ENCODE assay signal across 9 cellular contexts in genomic region chr3:186746008-186746407, GRCh38. TPM values are rescaled to one million over a fixed set of nuclear protein-coding genes. Genes with fewer than 3 reads are reported as not detected.
DNase-seq lines count a peak whose midpoint lies in the region; ATAC-seq and TF ChIP-seq lines count a peak whose summit lies in the region.
"Had no signal": no experiment of that assay in that cellular context is flagged by ENCODE, and none has a peak within 500 bp of the region (broad histone marks: within the 10 kb centered on the region; RNA-seq: fewer than 3 reads in every experiment).

No MANE protein-coding gene starts in this region.

- TF ChIP-seq CTCF in RWPE1 (conservative IDR thresholded peaks at IDR 0.05; ENCODE audit: low read depth): no peak
- no peak for TF ChIP-seq CTCF in foreskin fibroblast (IDR thresholded peaks at IDR 0.05; ENCODE audit: low read depth, low read length)
- no peak for TF ChIP-seq CTCF in dorsolateral prefrontal cortex (IDR thresholded peaks at IDR 0.05 in 54 of 56, conservative IDR thresholded peaks at IDR 0.05 in 2 of 56; ENCODE audit: low read depth in 1 of 56, partially characterized antibody in 56 of 56)

- H3K9me3 ChIP-seq in GM23248 (ENCODE audit: low read depth) (no peaks in the 10 kb centered on the region), trophoblast cell (ENCODE audit: insufficient read depth, low read depth, low read length) (no peaks in the 10 kb centered on the region)

- no peaks in the 10 kb centered on the region for H4K20me1 ChIP-seq in GM23248 (ENCODE audit: insufficient read depth)

- in situ Hi-C loops in GM23248 (cut with MboI): no loop called here

- 4 to 12% methylated on average over 10 of the region's 10 CpGs for WGBS in GM23248 (ENCODE audit: low coverage in 1 of 2, low lambda C conversion rate in 2 of 2, missing lambda C conversion rate in 2 of 2), 2 experiments
- no CpG with 5 or more reads among the region's 10 CpGs for WGBS in trophoblast cell (ENCODE audit: extremely low coverage, insufficient coverage, insufficient read length)

- H2BK120ac ChIP-seq in trophoblast cell (ENCODE audit: insufficient read depth, low read length, poor library complexity): no peak overlapping the region

- no peak overlapping the region for H3K4me3 ChIP-seq in GM23248
- H3K4me3 ChIP-seq in foreskin fibroblast (ENCODE audit: low read depth in 1 of 2, low read length in 2 of 2): no peak overlapping the region
- no peak overlapping the region for H3K4me3 ChIP-seq in trophoblast cell (ENCODE audit: low read depth, low read length)
- no peak overlapping the region for H3K4me3 ChIP-seq in dorsolateral prefrontal cortex

- H3K27me3 ChIP-seq in GM23248 (replicated peaks; ENCODE audit: insufficient read depth) (no peaks in the 10 kb centered on the region), trophoblast cell (ENCODE audit: insufficient read depth, low read length) (no peaks in the 10 kb centered on the region), dorsolateral prefrontal cortex (no peaks in the 10 kb centered on the region)

- no peak overlapping the region for H2BK5ac ChIP-seq in trophoblast cell (ENCODE audit: low read depth, low read length, poor library complexity)

- peak; percentile 75 for DNase-seq in GM23248
- DNase-seq in RWPE1 (ENCODE audit: low spot score): peak; percentile 75
- DNase-seq in foreskin fibroblast: peak; percentile 48 to 64
- peak in 1 of 2 donors; percentile 41 for DNase-seq in trophoblast cell
- no peak for DNase-seq in dorsolateral prefrontal cortex
- DNase-seq in activated CD4-positive, alpha-beta T cell treated with anti-CD3 and anti-CD28 coated beads, Interleukin-2, amount 10 ng/mL, durations not matched to agents 24 days and 14 days: no peak

- no peak overlapping the region for H2AK5ac ChIP-seq in trophoblast cell (ENCODE audit: low read length)

- no peak overlapping the region for H4K12ac ChIP-seq in trophoblast cell (ENCODE audit: low read depth, low read length)

- H3K79me2 ChIP-seq in GM23248 (ENCODE audit: insufficient read depth) (no peaks in the 10 kb centered on the region), trophoblast cell (ENCODE audit: control insufficient read depth, insufficient read depth, low read length, poor library complexity) (no peaks in the 10 kb centered on the region)

- no peak overlapping the region for H4K8ac ChIP-seq in trophoblast cell (ENCODE audit: low read depth, low read length)

- H3K9ac ChIP-seq in GM23248: no peak overlapping the region
- no peak overlapping the region for H3K9ac ChIP-seq in trophoblast cell (ENCODE audit: low read length)

- CTCF ChIA-PET in RWPE1 (lab: Yijun Ruan, JAX): interaction anchor here (1.2 kb wide), 1 partner anchor 131 kb away, joined by 3 read pairs; no protein-coding TSS in a partner anchor

- POLR2A ChIA-PET in RWPE1 (lab: Yijun Ruan, JAX; ENCODE audit: low non-redundant PET): no interaction called here

- intact Hi-C loops in dorsolateral prefrontal cortex (cut with DNase I): no loop called here
- intact Hi-C loops in activated CD4-positive, alpha-beta T cell treated with anti-CD3 and anti-CD28 coated beads, Interleukin-2, amount 10 ng/mL, durations not matched to agents 24 days and 14 days (cut with micrococcal nuclease): no loop called here

- H3K36me3 Mint-ChIP-seq in activated CD4-positive, alpha-beta T cell treated with anti-CD3 and anti-CD28 coated beads, Interleukin-2, amount 10 ng/mL, durations not matched to agents 24 days and 14 days (ENCODE audit: low read depth): no peaks in the 10 kb centered on the region

- no peaks in the 10 kb centered on the region for H3K79me1 ChIP-seq in trophoblast cell (ENCODE audit: low read length)

- no peaks in the 10 kb centered on the region for H3K9me2 ChIP-seq in GM23248 (ENCODE audit: insufficient read depth)

- H3K14ac ChIP-seq in trophoblast cell (ENCODE audit: low read length): no peak overlapping the region

- no peak overlapping the region for H3K4ac ChIP-seq in trophoblast cell (ENCODE audit: low read depth, low read length)

- H2BK12ac ChIP-seq in trophoblast cell (ENCODE audit: low read length): no peak overlapping the region

- peak overlapping the region; percentile 78 for H2AFZ ChIP-seq in GM23248
- H2AFZ ChIP-seq in trophoblast cell (ENCODE audit: insufficient read depth, low read length, poor library complexity): peak overlapping the region; percentile 11

- no peak overlapping the region for H3K18ac ChIP-seq in trophoblast cell (ENCODE audit: low read length)

- H3K4me1 ChIP-seq in GM23248 (ENCODE audit: insufficient read depth) (0 out of 2 replicates have a peak, but pooled peaks cover 9% of the 10 kb centered on the region), trophoblast cell (ENCODE audit: control insufficient read depth in 1 of 2, insufficient read depth in 2 of 2, low read length in 2 of 2) (no peaks in the 10 kb centered on the region)

- H3K9me3 Mint-ChIP-seq in activated CD4-positive, alpha-beta T cell treated with anti-CD3 and anti-CD28 coated beads, Interleukin-2, amount 10 ng/mL, durations not matched to agents 24 days and 14 days: no peaks in the 10 kb centered on the region

- H4K91ac ChIP-seq in trophoblast cell (ENCODE audit: low read depth, low read length): peak overlapping the region; percentile 3

- no peak overlapping the region for H3K4me3 Mint-ChIP-seq in activated CD4-positive, alpha-beta T cell treated with anti-CD3 and anti-CD28 coated beads, Interleukin-2, amount 10 ng/mL, durations not matched to agents 24 days and 14 days

- H3K27ac ChIP-seq in GM23248 (peak overlapping the region; percentile 45), RWPE1 (peak overlapping the region; percentile 68), trophoblast cell (ENCODE audit: low read depth, low read length) (peak overlapping the region; percentile 27), dorsolateral prefrontal cortex (no peak overlapping the region)

- H3K23ac ChIP-seq in trophoblast cell (ENCODE audit: low read length): no peak overlapping the region

- peak overlapping the region; percentile 21 for H3K4me2 ChIP-seq in GM23248 (ENCODE audit: unreplicated experiment)
- H3K4me2 ChIP-seq in trophoblast cell (ENCODE audit: low read length): no peak overlapping the region

- ATAC-seq in GM19351 (IDR thresholded peaks at IDR 0.05; ENCODE audit: unreplicated experiment) (no peak), GM21737 (IDR thresholded peaks at IDR 0.05; ENCODE audit: unreplicated experiment) (no peak)

- peaks cover 4% of the 10 kb centered on the region for H3K27me3 Mint-ChIP-seq in activated CD4-positive, alpha-beta T cell treated with anti-CD3 and anti-CD28 coated beads, Interleukin-2, amount 10 ng/mL, durations not matched to agents 24 days and 14 days

- H3F3A ChIP-seq in GM23248 (ENCODE audit: insufficient read depth): no peaks in the 10 kb centered on the region

- H3K4me1 Mint-ChIP-seq in activated CD4-positive, alpha-beta T cell treated with anti-CD3 and anti-CD28 coated beads, Interleukin-2, amount 10 ng/mL, durations not matched to agents 24 days and 14 days: peaks cover 4% of the 10 kb centered on the region

- H3K36me3 ChIP-seq in GM23248 (ENCODE audit: low read depth) (no peaks in the 10 kb centered on the region), trophoblast cell (ENCODE audit: control insufficient read depth in 1 of 2, insufficient read depth in 2 of 2, low read length in 2 of 2) (no peaks in the 10 kb centered on the region)

- no peak overlapping the region for H3K27ac Mint-ChIP-seq in activated CD4-positive, alpha-beta T cell treated with anti-CD3 and anti-CD28 coated beads, Interleukin-2, amount 10 ng/mL, durations not matched to agents 24 days and 14 days

RNA-seq across cellular contexts. Expression of gene KNG1, which starts 28.8 kb away (rescaled TPM):
- total RNA-seq in GM23248 (2014; rRNA removed; shearing (Covaris generic)): not detected in 2 replicates
- not detected in 2 replicates for polyA plus RNA-seq in GM23248 (2016; fragmentation: Nextera tagmentation; extraction: Ambion mirVana)
- polyA plus RNA-seq in trophoblast cell (2013): 0.01 TPM in 1 of 2 replicates, not detected in the other
- 1 to 10 TPM in 20 of 120 experiments, under 1 TPM in 83, not detected in 17; 0.15 to 2.5 (median 0.69) TPM for total RNA-seq in dorsolateral prefrontal cortex
- not detected in 2 replicates for total RNA-seq in activated CD4-positive, alpha-beta T cell treated with anti-CD3 and anti-CD28 coated beads, Interleukin-2, amount 10 ng/mL, durations not matched to agents 24 days and 14 days
- total RNA-seq: subcutaneous adipose tissue had no signal

RNA-seq across cellular contexts. Expression of gene EIF4A2, which starts 37.4 kb away (rescaled TPM):
- 426 and 469 TPM in 2 replicates for total RNA-seq in GM23248 (2014; rRNA removed; shearing (Covaris generic))
- 122 TPM in 2 replicates for polyA plus RNA-seq in GM23248 (2016; fragmentation: Nextera tagmentation; extraction: Ambion mirVana)
- 213 and 217 TPM in 2 replicates for polyA plus RNA-seq in trophoblast cell (2013)
- 100 to 1,000 TPM; 281 to 995 (median 685) TPM for total RNA-seq in dorsolateral prefrontal cortex
- 502 and 507 TPM in 2 replicates for total RNA-seq in activated CD4-positive, alpha-beta T cell treated with anti-CD3 and anti-CD28 coated beads, Interleukin-2, amount 10 ng/mL, durations not matched to agents 24 days and 14 days

Comparison
In these comparisons a context has a peak if more than half of its experiments do, and no peak if none do; other contexts are left out.
1. DNase-seq: peak in GM23248 (single experiment), RWPE1 (single experiment) and foreskin fibroblast (2 of 2); none in dorsolateral prefrontal cortex (0 of 10) and activated CD4-positive, alpha-beta T cell treated with anti-CD3 and anti-CD28 coated beads, Interleukin-2, amount 10 ng/mL, durations not matched to agents 24 days and 14 days (single experiment).
2. H3K27ac ChIP-seq: peak in GM23248 (single experiment), RWPE1 (single experiment) and trophoblast cell (single experiment); none in dorsolateral prefrontal cortex (0 of 59).